ENCODE assay signal across 21 cellular contexts in genomic region chr7:4879401-4880081, GRCh38. TPM values are rescaled to one million over a fixed set of nuclear protein-coding genes. Genes with fewer than 3 reads are reported as not detected.
A peak's percentile ranks its signal among the peaks of the same experiment; 100 is the strongest.
DNase-seq lines count a peak whose midpoint lies in the region; ATAC-seq and TF ChIP-seq lines count a peak whose summit lies in the region.
"Had no signal": no experiment of that assay in that cellular context is flagged by ENCODE, and none has a peak within 500 bp of the region (broad histone marks: within the 10 kb centered on the region; RNA-seq: fewer than 3 reads in every experiment).

No MANE protein-coding gene starts in this region.

- POLR2A ChIA-PET in activated CD4-positive, alpha-beta T cell treated with anti-CD3 and anti-CD28 coated beads for 36 hours (lab: Charles Lee) = no interaction called here

- no peak for TF ChIP-seq CTCF in mammary epithelial cell (conservative IDR thresholded peaks at IDR 0.05 in 1 of 2, IDR thresholded peaks at IDR 0.05 in 1 of 2; ENCODE audit: extremely low read depth in 1 of 2, insufficient read depth in 1 of 2, low read depth in 1 of 2, low read length in 2 of 2)
- no peak for TF ChIP-seq CTCF in hepatocyte (IDR thresholded peaks at IDR 0.05; ENCODE audit: poor library complexity)

- peak overlapping the region in 2 of 10 experiments; percentile 32 to 33; a peak in 5 of 20 replicates for H3K4me3 ChIP-seq in BLaER1 treated with 17β-estradiol and CSF1 and Interleukin-3, amounts not matched to agents 10 nM and 100 nM
- H3K4me3 ChIP-seq in mammary epithelial cell (replicated peaks in 1 of 3; ENCODE audit: insufficient read depth in 1 of 3, low read depth in 2 of 3, low read length in 3 of 3) (no peak overlapping the region), hepatocyte (no peak overlapping the region)
- H3K4me3 ChIP-seq: skin epidermis had no signal

- no peaks in the 10 kb centered on the region for H3K9me3 ChIP-seq in BLaER1 treated with 17β-estradiol and CSF1 and Interleukin-3, amounts not matched to agents 10 nM and 100 nM (replicated peaks in 1 of 11)
- H3K9me3 ChIP-seq in mammary epithelial cell (replicated peaks; ENCODE audit: insufficient read depth, low read length) = no peaks in the 10 kb centered on the region
- no peaks in the 10 kb centered on the region for H3K9me3 ChIP-seq in hepatocyte (ENCODE audit: low read depth)

- H3K27me3 Mint-ChIP-seq in activated CD4-positive, alpha-beta T cell treated with anti-CD3 and anti-CD28 coated beads for 36 hours = peaks cover 20% of the 10 kb centered on the region

- no peaks in the 10 kb centered on the region for H3K9me2 ChIP-seq in hepatocyte (replicated peaks; ENCODE audit: insufficient read depth)

- peak overlapping the region in 6 of 11 experiments; percentile 11 to 54 (median 40); a peak in 9 of 22 replicates for H3K27ac ChIP-seq in BLaER1 treated with 17β-estradiol and CSF1 and Interleukin-3, amounts not matched to agents 10 nM and 100 nM
- H3K27ac ChIP-seq in mammary epithelial cell (ENCODE audit: insufficient read depth, low read depth, low read length) (no peak overlapping the region), hepatocyte (no peak overlapping the region)
- H3K27ac ChIP-seq: foreskin keratinocyte, skin epidermis had no signal

- no peak for ATAC-seq in activated CD4-positive, alpha-beta T cell treated with anti-CD3 and anti-CD28 coated beads for 36 hours
- ATAC-seq: activated naive CD4-positive, alpha-beta T cell treated with anti-CD3 and anti-CD28 coated beads, Interleukin-2, amount 50 U/mL, for 72 hours; foreskin keratinocyte had no signal

- H4K20me1 ChIP-seq in BLaER1 treated with 17β-estradiol and CSF1 and Interleukin-3, amounts not matched to agents 10 nM and 100 nM = peaks cover 0 to 5% (median 0%) of the 10 kb centered on the region in 11 experiments; a peak in 2 of 22 replicates
- no peaks in the 10 kb centered on the region for H4K20me1 ChIP-seq in mammary epithelial cell (ENCODE audit: insufficient read depth, low read length)
- H4K20me1 ChIP-seq in hepatocyte (ENCODE audit: insufficient read depth, poor library complexity, severe bottlenecking) = no peaks in the 10 kb centered on the region

- H3K9ac ChIP-seq in BLaER1 treated with 17β-estradiol and CSF1 and Interleukin-3, amounts not matched to agents 10 nM and 100 nM = peak overlapping the region in 7 of 11 experiments; percentile 19 to 68 (median 36); a peak in 11 of 22 replicates
- H3K9ac ChIP-seq in mammary epithelial cell (ENCODE audit: insufficient read depth, low read length) = no peak overlapping the region

- H3K27me3 ChIP-seq in BLaER1 treated with 17β-estradiol and CSF1 and Interleukin-3, amounts not matched to agents 10 nM and 100 nM = peaks cover 0 to 39% (median 0%) of the 10 kb centered on the region in 11 experiments; a peak in 8 of 22 replicates
- peaks cover 9% of the 10 kb centered on the region for H3K27me3 ChIP-seq in mammary epithelial cell (ENCODE audit: insufficient read depth, low read length)
- H3K27me3 ChIP-seq in hepatocyte = peaks cover 7% of the 10 kb centered on the region

- CTCF ChIA-PET in mammary epithelial cell (lab: Charles Lee; ENCODE audit: low non-redundant PET) = no interaction called here
- CTCF ChIA-PET in activated CD4-positive, alpha-beta T cell treated with anti-CD3 and anti-CD28 coated beads for 36 hours (lab: Charles Lee) = no interaction called here

- H3K4me3 Mint-ChIP-seq in activated CD4-positive, alpha-beta T cell treated with anti-CD3 and anti-CD28 coated beads for 36 hours = no peak overlapping the region
- H3K4me3 Mint-ChIP-seq: CD4-positive, alpha-beta T cell; dendritic cell treated with granulocyte-macrophage colony-stimulating factor and Interleukin-4, amounts not matched to agents 40 ng/mL and 50 ng/mL, for 4 days had no signal

- intact Hi-C loops in mammary epithelial cell (cut with micrococcal nuclease) = loop anchor here (10.0 kb wide), 2 partner anchors 85 to 265 kb away; no protein-coding TSS in a partner anchor
- intact Hi-C loops in activated CD4-positive, alpha-beta T cell treated with anti-CD3 and anti-CD28 coated beads for 36 hours (cut with DNase I, micrococcal nuclease) = no loop called here

- H3K4me1 ChIP-seq in BLaER1 treated with 17β-estradiol and CSF1 and Interleukin-3, amounts not matched to agents 10 nM and 100 nM = peaks cover 27 to 70% (median 49%) of the 10 kb centered on the region in 10 experiments
- H3K4me1 ChIP-seq in mammary epithelial cell (ENCODE audit: insufficient read depth, low read length) (peaks cover 10% of the 10 kb centered on the region), hepatocyte (ENCODE audit: insufficient read depth) (no peaks in the 10 kb centered on the region)
- H3K4me1 ChIP-seq: foreskin keratinocyte had no signal

- peaks cover 10% of the 10 kb centered on the region for H3K4me1 Mint-ChIP-seq in activated CD4-positive, alpha-beta T cell treated with anti-CD3 and anti-CD28 coated beads for 36 hours

- no peak overlapping the region for H3K27ac Mint-ChIP-seq in activated CD4-positive, alpha-beta T cell treated with anti-CD3 and anti-CD28 coated beads for 36 hours
- H3K27ac Mint-ChIP-seq: activated naive CD4-positive, alpha-beta T cell treated with anti-CD3 and anti-CD28 coated beads, Interleukin-2, amount 50 U/mL, for 72 hours; CD4-positive, alpha-beta T cell; dendritic cell treated with granulocyte-macrophage colony-stimulating factor and Interleukin-4, amounts not matched to agents 40 ng/mL and 50 ng/mL, for 4 days had no signal

- in situ Hi-C loops in mammary epithelial cell (cut with MboI; ENCODE audit: low sequenced_read_pairs in 2 of 2) = no loop called here

- H3K36me3 Mint-ChIP-seq in activated CD4-positive, alpha-beta T cell treated with anti-CD3 and anti-CD28 coated beads for 36 hours (ENCODE audit: low read depth) = no peaks in the 10 kb centered on the region
- H3K36me3 Mint-ChIP-seq: activated naive CD4-positive, alpha-beta T cell treated with anti-CD3 and anti-CD28 coated beads, Interleukin-2, amount 50 U/mL, for 72 hours had no signal

- no TSS peak for BruUV-seq in mammary epithelial cell (replicated peaks; lab: Mats Ljungman, UMichigan)

- dilution Hi-C loops in mammary epithelial cell (cut with HindIII; ENCODE audit: low sequenced_read_pairs) = no loop called here

- no peak for DNase-seq in mammary epithelial cell
- DNase-seq in left kidney (ENCODE audit: low read depth, low spot score) = peak; percentile 58
- peak; percentile 32 for DNase-seq in retina
- no peak for DNase-seq in hepatocyte (ENCODE audit: low spot score)
- no peak for DNase-seq in stimulated activated CD4-positive, alpha-beta T cell treated with anti-CD3 and anti-CD28 coated beads, Interleukin-4, amount 100 ng/mL, for 1 hour
- no peak for DNase-seq in SIG-M5 (lab: John Stamatoyannopoulos, UW)
- no peak for DNase-seq in activated CD4-positive, alpha-beta T cell treated with anti-CD3 and anti-CD28 coated beads for 36 hours
- DNase-seq: activated T-cell treated with anti-CD3 and anti-CD28 coated beads, Interleukin-2, amount 50 U/mL, for 48 hours; CD4-positive, alpha-beta T cell; DND-41; foreskin keratinocyte; NCI-H1436 treated with DMSO at 0.1 percent for 48 hours; NCI-H2171 treated with DMSO at 0.1 percent for 48 hours; OCI-M1; stimulated activated CD4-positive, alpha-beta T cell treated with anti-CD3 and anti-CD28 coated beads, Interleukin-4, amount 100 ng/mL, for 24 hours had no signal

- H3K4me2 ChIP-seq in BLaER1 treated with 17β-estradiol and CSF1 and Interleukin-3, amounts not matched to agents 10 nM and 100 nM = peak overlapping the region; percentile 26 to 99 (median 83)
- peak overlapping the region; percentile 23 for H3K4me2 ChIP-seq in mammary epithelial cell (ENCODE audit: insufficient read depth, low read depth, low read length)
- no peak overlapping the region for H3K4me2 ChIP-seq in hepatocyte

- peaks cover 0 to 31% (median 15%) of the 10 kb centered on the region in 11 experiments; a peak in 11 of 22 replicates for H3K36me3 ChIP-seq in BLaER1 treated with 17β-estradiol and CSF1 and Interleukin-3, amounts not matched to agents 10 nM and 100 nM
- no peaks in the 10 kb centered on the region for H3K36me3 ChIP-seq in mammary epithelial cell (ENCODE audit: insufficient read depth, low read length)
- no peaks in the 10 kb centered on the region for H3K36me3 ChIP-seq in hepatocyte (replicated peaks; ENCODE audit: insufficient read depth, low read depth)

- H2AFZ ChIP-seq in mammary epithelial cell (ENCODE audit: low read depth, low read length) (peak overlapping the region; percentile 40), hepatocyte (no peak overlapping the region)

- H3K9me3 Mint-ChIP-seq in activated CD4-positive, alpha-beta T cell treated with anti-CD3 and anti-CD28 coated beads for 36 hours (ENCODE audit: low read depth) = no peaks in the 10 kb centered on the region
- H3K9me3 Mint-ChIP-seq: activated naive CD4-positive, alpha-beta T cell treated with anti-CD3 and anti-CD28 coated beads, Interleukin-2, amount 50 U/mL, for 72 hours; CD4-positive, alpha-beta T cell; dendritic cell treated with granulocyte-macrophage colony-stimulating factor and Interleukin-4, amounts not matched to agents 40 ng/mL and 50 ng/mL, for 4 days had no signal

- H3K79me2 ChIP-seq in mammary epithelial cell (ENCODE audit: insufficient read depth, low read length) = no peaks in the 10 kb centered on the region
- H3K79me2 ChIP-seq in hepatocyte = no peaks in the 10 kb centered on the region

- WGBS in mammary epithelial cell (ENCODE audit: low coverage, missing lambda C conversion rate) = 41% methylated on average over 20 of the region's 27 CpGs
- 83% methylated on average over 27 of the region's 27 CpGs for WGBS in hepatocyte (ENCODE audit: low lambda C conversion rate, missing lambda C conversion rate)

RNA-seq across cellular contexts. Expression of gene RADIL, which starts 4.0 kb away (rescaled TPM):
- total RNA-seq in mammary epithelial cell = under 1 TPM; 0.17 to 0.28 TPM
- polyA plus RNA-seq in mammary epithelial cell = 0.17 TPM
- not detected for polyA minus RNA-seq in mammary epithelial cell
- total RNA-seq in hepatocyte = 0.60 and 0.64 TPM in 2 replicates
- polyA plus RNA-seq in hepatocyte = 0.53 and 1.2 TPM in 2 replicates
- under 1 TPM; 0.42 to 0.69 TPM for total RNA-seq in activated CD4-positive, alpha-beta T cell treated with anti-CD3 and anti-CD28 coated beads for 36 hours
- total RNA-seq: CD4-positive, alpha-beta T cell; M059J had no signal

RNA-seq across cellular contexts. Expression of gene PAPOLB, which starts 17.7 kb away (rescaled TPM):
- under 1 TPM in 1 of 2 donors, not detected in 1; under 0.01 TPM for total RNA-seq in mammary epithelial cell
- polyA plus RNA-seq in mammary epithelial cell = not detected
- polyA minus RNA-seq in mammary epithelial cell = not detected
- not detected in 2 replicates for total RNA-seq in hepatocyte
- not detected in 2 replicates for polyA plus RNA-seq in hepatocyte
- total RNA-seq in activated CD4-positive, alpha-beta T cell treated with anti-CD3 and anti-CD28 coated beads for 36 hours = not detected
- total RNA-seq: activated naive CD4-positive, alpha-beta T cell treated with anti-CD3 and anti-CD28 coated beads, Interleukin-2, amount 50 U/mL, for 72 hours; CD4-positive, alpha-beta T cell; foreskin keratinocyte; M059J had no signal
- polyA plus RNA-seq: endothelial cell of umbilical vein, foreskin keratinocyte had no signal

Comparison
In these comparisons a context has a peak if more than half of its experiments do, and no peak if none do; other contexts are left out.
1. H3K27ac ChIP-seq: peak in BLaER1 treated with 17β-estradiol and CSF1 and Interleukin-3, amounts not matched to agents 10 nM and 100 nM (6 of 11); none in mammary epithelial cell (single experiment) and hepatocyte (single experiment).
2. DNase-seq: peak in left kidney (single experiment) and retina (single experiment); none in mammary epithelial cell (single experiment), hepatocyte (single experiment), stimulated activated CD4-positive, alpha-beta T cell treated with anti-CD3 and anti-CD28 coated beads, Interleukin-4, amount 100 ng/mL, for 1 hour (single experiment), SIG-M5 (single experiment) and activated CD4-positive, alpha-beta T cell treated with anti-CD3 and anti-CD28 coated beads for 36 hours (single experiment).